Comparison of ENCODE assay signal across 13 cellular contexts in the genomic region with DNA sequence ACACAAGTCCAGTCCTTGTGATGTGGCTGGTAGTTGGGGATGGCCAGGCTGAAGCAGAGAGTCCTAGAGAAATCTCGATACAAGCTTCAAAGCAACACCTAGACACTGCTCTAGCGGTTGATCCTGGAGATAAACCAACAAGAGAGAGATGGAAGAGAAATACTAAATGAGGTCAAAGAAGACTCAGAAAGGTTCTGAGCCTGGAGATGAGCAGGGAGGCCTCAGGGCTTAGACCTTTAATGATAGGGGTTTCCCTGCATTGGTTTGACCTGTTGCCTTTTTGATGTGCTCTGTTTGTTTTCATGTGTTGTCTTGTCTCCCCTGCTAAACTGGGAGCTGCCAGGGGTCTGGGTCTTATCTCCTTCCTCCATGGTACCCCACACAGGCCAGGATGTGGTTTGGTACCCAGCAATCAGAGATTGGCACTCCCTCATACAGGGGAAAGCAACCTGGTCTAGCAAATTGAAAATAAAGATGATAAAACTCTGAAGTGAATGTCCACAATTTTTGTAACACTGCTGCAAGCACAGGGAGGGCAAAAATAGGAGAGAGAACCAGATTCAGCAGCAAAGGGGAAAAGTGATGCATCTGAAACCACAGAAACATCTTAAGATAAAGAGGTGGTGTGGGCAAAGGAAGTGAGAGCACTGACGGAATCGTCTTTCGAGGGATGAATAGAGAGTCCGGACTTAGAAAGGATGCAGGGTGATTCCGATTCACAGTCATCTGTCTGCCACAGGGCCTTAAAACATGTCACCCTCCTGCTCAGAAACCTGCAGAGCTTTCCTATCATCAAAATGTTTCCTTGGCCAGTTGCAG. TPM values are rescaled to one million over a fixed set of nuclear protein-coding genes. Genes with fewer than 3 reads are reported as not detected.
DNase-seq lines count a peak whose midpoint lies in the region; ATAC-seq and TF ChIP-seq lines count a peak whose summit lies in the region.
"Had no signal": no experiment of that assay in that cellular context is flagged by ENCODE, and none has a peak within 500 bp of the region (broad histone marks: within the 10 kb centered on the region; RNA-seq: fewer than 3 reads in every experiment).

No MANE protein-coding gene starts in this region.

- H3K4me3 ChIP-seq in vagina: no peak overlapping the region

- H3K27ac ChIP-seq in vagina: no peak overlapping the region

- intact Hi-C loops in activated CD4-positive, alpha-beta T cell treated with anti-CD3 and anti-CD28 coated beads for 36 hours (cut with DNase I, micrococcal nuclease): loop anchor here (1.0 to 2.0 kb wide), 3 partner anchors 15 to 46 kb away; no protein-coding TSS in a partner anchor
- intact Hi-C loops in activated CD4-positive, alpha-beta memory T cell treated with anti-CD3 and anti-CD28 coated beads for 36 hours (cut with micrococcal nuclease): loop anchor here (1.0 kb wide), 3 partner anchors 11 to 46 kb away; no protein-coding TSS in a partner anchor
- intact Hi-C loops in posterior vena cava (cut with DNase I): no loop called here
- intact Hi-C loops in vagina (cut with DNase I): no loop called here

- CTCF ChIA-PET in activated CD4-positive, alpha-beta T cell treated with anti-CD3 and anti-CD28 coated beads for 36 hours (lab: Charles Lee): interaction anchor here (0.6 to 1.0 kb wide), 2 partner anchors 21 to 655 kb away, joined by 3 to 4 read pairs; no protein-coding TSS in a partner anchor
- CTCF ChIA-PET in activated CD4-positive, alpha-beta memory T cell treated with anti-CD3 and anti-CD28 coated beads for 36 hours (lab: Charles Lee): interaction anchor here (0.6 to 3.5 kb wide), 4 partner anchors 10 to 98 kb away, joined by 4 to 14 read pairs (median 6); no protein-coding TSS in a partner anchor

- peaks cover 29% of the 10 kb centered on the region for H3K4me1 Mint-ChIP-seq in activated CD4-positive, alpha-beta T cell treated with anti-CD3 and anti-CD28 coated beads for 36 hours
- H3K4me1 Mint-ChIP-seq in activated CD4-positive, alpha-beta memory T cell treated with anti-CD3 and anti-CD28 coated beads for 36 hours (ENCODE audit: low read depth): peaks cover 38% of the 10 kb centered on the region

- no peak for TF ChIP-seq CTCF in vagina (IDR thresholded peaks at IDR 0.05)

- no peaks in the 10 kb centered on the region for H3K36me3 Mint-ChIP-seq in activated CD4-positive, alpha-beta T cell treated with anti-CD3 and anti-CD28 coated beads for 36 hours (ENCODE audit: low read depth)
- H3K36me3 Mint-ChIP-seq in activated CD4-positive, alpha-beta memory T cell treated with anti-CD3 and anti-CD28 coated beads for 36 hours: no peaks in the 10 kb centered on the region

- no peaks in the 10 kb centered on the region for H3K27me3 ChIP-seq in vagina

- no peaks in the 10 kb centered on the region for H3K4me1 ChIP-seq in vagina

- TF ChIP-seq POLR2A in vagina (IDR thresholded peaks at IDR 0.05): no peak

- POLR2A ChIA-PET in activated CD4-positive, alpha-beta T cell treated with anti-CD3 and anti-CD28 coated beads for 36 hours (lab: Charles Lee): no interaction called here
- POLR2A ChIA-PET in activated CD4-positive, alpha-beta memory T cell treated with anti-CD3 and anti-CD28 coated beads for 36 hours (lab: Charles Lee): interaction anchor here (0.6 to 1.5 kb wide), 3 partner anchors 11 to 49 kb away, joined by 3 to 7 read pairs (median 3); no protein-coding TSS in a partner anchor

- peak overlapping the region; percentile 43 for H3K27ac Mint-ChIP-seq in activated CD4-positive, alpha-beta T cell treated with anti-CD3 and anti-CD28 coated beads for 36 hours
- peak overlapping the region; percentile 43 for H3K27ac Mint-ChIP-seq in activated CD4-positive, alpha-beta memory T cell treated with anti-CD3 and anti-CD28 coated beads for 36 hours

- peaks cover 18% of the 10 kb centered on the region for H3K27me3 Mint-ChIP-seq in activated CD4-positive, alpha-beta T cell treated with anti-CD3 and anti-CD28 coated beads for 36 hours
- peaks cover 9% of the 10 kb centered on the region for H3K27me3 Mint-ChIP-seq in activated CD4-positive, alpha-beta memory T cell treated with anti-CD3 and anti-CD28 coated beads for 36 hours

- ATAC-seq in activated CD4-positive, alpha-beta T cell treated with anti-CD3 and anti-CD28 coated beads for 36 hours: peak; percentile 92
- peak; percentile 66 for ATAC-seq in HG02870 (IDR thresholded peaks at IDR 0.05; ENCODE audit: unreplicated experiment)

- peak; percentile 43 for DNase-seq in activated CD4-positive, alpha-beta T cell treated with anti-CD3 and anti-CD28 coated beads for 36 hours
- no peak for DNase-seq in activated CD4-positive, alpha-beta T cell treated with anti-CD3 and anti-CD28 coated beads, Interleukin-2, amount 50 U/mL, for 4 hours
- peak; percentile 63 for DNase-seq in activated CD4-positive, alpha-beta memory T cell treated with anti-CD3 and anti-CD28 coated beads for 36 hours
- DNase-seq in posterior vena cava (ENCODE audit: low spot score) (peak; percentile 3), DMS79 (lab: John Stamatoyannopoulos, UW) (no peak), superior temporal gyrus (ENCODE audit: extremely low spot score) (no peak), vagina (ENCODE audit: extremely low spot score in 2 of 2) (no peak)
- DNase-seq: DMS153, NCI-H1436 treated with DMSO at 0.1 percent for 48 hours had no signal

- H3K9me3 Mint-ChIP-seq in activated CD4-positive, alpha-beta T cell treated with anti-CD3 and anti-CD28 coated beads for 36 hours (ENCODE audit: low read depth): no peaks in the 10 kb centered on the region
- no peaks in the 10 kb centered on the region for H3K9me3 Mint-ChIP-seq in activated CD4-positive, alpha-beta memory T cell treated with anti-CD3 and anti-CD28 coated beads for 36 hours

- H3K36me3 ChIP-seq in vagina: no peaks in the 10 kb centered on the region

- H3K9me3 ChIP-seq in vagina: no peaks in the 10 kb centered on the region

- no peak overlapping the region for H3K4me3 Mint-ChIP-seq in activated CD4-positive, alpha-beta T cell treated with anti-CD3 and anti-CD28 coated beads for 36 hours
- H3K4me3 Mint-ChIP-seq in activated CD4-positive, alpha-beta memory T cell treated with anti-CD3 and anti-CD28 coated beads for 36 hours: no peak overlapping the region

RNA-seq across cellular contexts. Expression of a gene that starts 3.4 kb away (rescaled TPM):
- total RNA-seq in activated CD4-positive, alpha-beta T cell treated with anti-CD3 and anti-CD28 coated beads for 36 hours: not detected
- not detected for total RNA-seq in activated CD4-positive, alpha-beta memory T cell treated with anti-CD3 and anti-CD28 coated beads for 36 hours
- total RNA-seq in posterior vena cava: 1 to 10 TPM in 1 of 2 donors, under 1 TPM in 1; 0.95 to 1.8 TPM
- total RNA-seq in vagina: not detected
- total RNA-seq: A172, epithelial cell of proximal tubule, pulmonary artery endothelial cell had no signal

RNA-seq across cellular contexts. Expression of a gene that starts 38.8 kb away (rescaled TPM):
- total RNA-seq in activated CD4-positive, alpha-beta T cell treated with anti-CD3 and anti-CD28 coated beads for 36 hours: not detected
- total RNA-seq in activated CD4-positive, alpha-beta memory T cell treated with anti-CD3 and anti-CD28 coated beads for 36 hours: not detected
- total RNA-seq in posterior vena cava (not detected), vagina (687 TPM)
- total RNA-seq: A172, epithelial cell of proximal tubule, pulmonary artery endothelial cell had no signal

Comparison
In these comparisons a context has a peak if more than half of its experiments do, and no peak if none do; other contexts are left out.
1. DNase-seq: peak in activated CD4-positive, alpha-beta T cell treated with anti-CD3 and anti-CD28 coated beads for 36 hours (single experiment), activated CD4-positive, alpha-beta memory T cell treated with anti-CD3 and anti-CD28 coated beads for 36 hours (single experiment) and posterior vena cava (single experiment); none in activated CD4-positive, alpha-beta T cell treated with anti-CD3 and anti-CD28 coated beads, Interleukin-2, amount 50 U/mL, for 4 hours (0 of 2), DMS79 (single experiment), superior temporal gyrus (single experiment) and vagina (0 of 2).
2. RNA of a gene that starts 38.8 kb away (total RNA-seq): 687 TPM in vagina (single experiment); not detected in posterior vena cava, not detected in activated CD4-positive, alpha-beta T cell treated with anti-CD3 and anti-CD28 coated beads for 36 hours and not detected in activated CD4-positive, alpha-beta memory T cell treated with anti-CD3 and anti-CD28 coated beads for 36 hours; every median in the first group is over 100 times any median in the second.
3. intact Hi-C loops: an anchor here in activated CD4-positive, alpha-beta T cell treated with anti-CD3 and anti-CD28 coated beads for 36 hours (1.0 to 2.0 kb wide) and activated CD4-positive, alpha-beta memory T cell treated with anti-CD3 and anti-CD28 coated beads for 36 hours (1.0 kb wide); none called in posterior vena cava and vagina.